In genomic region chr1:236407059-236407458, GRCh38 we compare ENCODE assay signal across 14 cellular contexts. TPM values are rescaled to one million over a fixed set of nuclear protein-coding genes. Genes with fewer than 3 reads are reported as not detected.
DNase-seq lines count a peak whose midpoint lies in the region; ATAC-seq and TF ChIP-seq lines count a peak whose summit lies in the region.
"Had no signal": no experiment of that assay in that cellular context is flagged by ENCODE, and none has a peak within 500 bp of the region (broad histone marks: within the 10 kb centered on the region; RNA-seq: fewer than 3 reads in every experiment).

No MANE protein-coding gene starts in this region.

- CTCF ChIA-PET in activated CD8-positive, alpha-beta memory T cell treated with anti-CD3 and anti-CD28 coated beads, Interleukin-2, amount 10 ng/mL, durations not matched to agents 7 days and 5 days (lab: Charles Lee) = interaction anchor here (1.2 kb wide), 1 partner anchor 10 kb away, joined by 3 read pairs; no protein-coding TSS in a partner anchor
- CTCF ChIA-PET in Panc1 (lab: Charles Lee) = no interaction called here

- H3K27me3 ChIP-seq in Panc1 (ENCODE audit: control insufficient read depth, insufficient read depth, low read length) = no peaks in the 10 kb centered on the region

- H3K4me1 Mint-ChIP-seq in activated CD8-positive, alpha-beta memory T cell treated with anti-CD3 and anti-CD28 coated beads, Interleukin-2, amount 10 ng/mL, durations not matched to agents 7 days and 5 days = no peaks in the 10 kb centered on the region
- peaks cover 10 to 20% of the 10 kb centered on the region in 2 donors for H3K4me1 Mint-ChIP-seq in effector memory CD8-positive, alpha-beta T cell (ENCODE audit: low read depth in 2 of 2)
- H3K4me1 Mint-ChIP-seq: B cell had no signal

- H3K9me3 ChIP-seq in Panc1 (ENCODE audit: control insufficient read depth, insufficient read depth, low read depth, low read length) = no peaks in the 10 kb centered on the region

- no peaks in the 10 kb centered on the region for H3K9me3 Mint-ChIP-seq in activated CD8-positive, alpha-beta memory T cell treated with anti-CD3 and anti-CD28 coated beads, Interleukin-2, amount 10 ng/mL, durations not matched to agents 7 days and 5 days (ENCODE audit: low read depth)
- H3K9me3 Mint-ChIP-seq in effector memory CD8-positive, alpha-beta T cell = no peaks in the 10 kb centered on the region
- H3K9me3 Mint-ChIP-seq: CD4-positive, alpha-beta T cell had no signal

- BruUV-seq in Panc1 (replicated peaks; lab: Mats Ljungman, UMichigan) = no TSS peak

- H3K4me3 Mint-ChIP-seq in activated CD8-positive, alpha-beta memory T cell treated with anti-CD3 and anti-CD28 coated beads, Interleukin-2, amount 10 ng/mL, durations not matched to agents 7 days and 5 days = no peak overlapping the region
- no peak overlapping the region for H3K4me3 Mint-ChIP-seq in effector memory CD8-positive, alpha-beta T cell
- H3K4me3 Mint-ChIP-seq: B cell; CD4-positive, alpha-beta T cell had no signal

- POLR2A ChIA-PET in Panc1 (lab: Charles Lee) = interaction anchor here (0.6 kb wide), 1 partner anchor 13 kb away, joined by 3 read pairs; no protein-coding TSS in a partner anchor

- peaks cover 37% of the 10 kb centered on the region for H3K4me1 ChIP-seq in Panc1 (ENCODE audit: control insufficient read depth, insufficient read depth, low read length)

- no peak overlapping the region for H3K27ac Mint-ChIP-seq in activated CD8-positive, alpha-beta memory T cell treated with anti-CD3 and anti-CD28 coated beads, Interleukin-2, amount 10 ng/mL, durations not matched to agents 7 days and 5 days
- peak overlapping the region; percentile 11 to 72 for H3K27ac Mint-ChIP-seq in effector memory CD8-positive, alpha-beta T cell
- H3K27ac Mint-ChIP-seq: B cell; CD4-positive, alpha-beta T cell had no signal

- in situ Hi-C loops in Panc1 (cut with HindIII; ENCODE audit: low pct_unique_long_range_greater_than_20kb, low sequenced_read_pairs) = no loop called here

- TF ChIP-seq CTCF in Panc1 (IDR thresholded peaks at IDR 0.05) = no peak

- no peaks in the 10 kb centered on the region; the same call in 1 of the 2 replicates for H3K36me3 ChIP-seq in Panc1 (ENCODE audit: control insufficient read depth, insufficient read depth, low read length)

- H3K36me3 Mint-ChIP-seq in activated CD8-positive, alpha-beta memory T cell treated with anti-CD3 and anti-CD28 coated beads, Interleukin-2, amount 10 ng/mL, durations not matched to agents 7 days and 5 days = no peaks in the 10 kb centered on the region
- no peaks in the 10 kb centered on the region for H3K36me3 Mint-ChIP-seq in effector memory CD8-positive, alpha-beta T cell (ENCODE audit: insufficient read depth)

- H3K27ac ChIP-seq in Panc1 (ENCODE audit: low read length) = peak overlapping the region; percentile 64

- intact Hi-C loops in Panc1 (cut with micrococcal nuclease; ENCODE audit: unreplicated experiment) = no loop called here

- peak; percentile 35 for DNase-seq in activated CD8-positive, alpha-beta memory T cell treated with anti-CD3 and anti-CD28 coated beads, Interleukin-2, amount 10 ng/mL, durations not matched to agents 7 days and 5 days
- no peak for DNase-seq in activated CD8-positive, alpha-beta memory T cell treated with anti-CD3 and anti-CD28 coated beads, Interleukin-2, amount 50 U/mL, for 48 hours
- DNase-seq in Panc1 (ENCODE audit: low read depth, low spot score) (no peak), mesenteric fat pad (ENCODE audit: low spot score) (peak; percentile 30), NCI-H2081 (lab: John Stamatoyannopoulos, UW) (no peak)
- no peak for DNase-seq in effector memory CD8-positive, alpha-beta T cell
- DNase-seq: C1 segment of cervical spinal cord; Calu3; CD4-positive, alpha-beta T cell; DMS 273 treated with DMSO at 0.1 percent for 48 hours had no signal

- H3K4me3 ChIP-seq in Panc1 (ENCODE audit: low read depth in 2 of 2, low read length in 2 of 2) = no peak overlapping the region

- no peaks in the 10 kb centered on the region for H3K27me3 Mint-ChIP-seq in activated CD8-positive, alpha-beta memory T cell treated with anti-CD3 and anti-CD28 coated beads, Interleukin-2, amount 10 ng/mL, durations not matched to agents 7 days and 5 days
- no peaks in the 10 kb centered on the region for H3K27me3 Mint-ChIP-seq in effector memory CD8-positive, alpha-beta T cell

- no peak for ATAC-seq in activated CD8-positive, alpha-beta memory T cell treated with anti-CD3 and anti-CD28 coated beads, Interleukin-2, amount 10 ng/mL, durations not matched to agents 7 days and 5 days
- ATAC-seq in Panc1 (no peak), HG03520 (IDR thresholded peaks at IDR 0.05; ENCODE audit: unreplicated experiment) (no peak)
- no peak for ATAC-seq in effector memory CD8-positive, alpha-beta T cell (replicated peaks)
- ATAC-seq: HCT116 had no signal

RNA-seq across cellular contexts. Expression of gene EDARADD, which starts 13.0 kb away (rescaled TPM):
- total RNA-seq in activated CD8-positive, alpha-beta memory T cell treated with anti-CD3 and anti-CD28 coated beads, Interleukin-2, amount 10 ng/mL, durations not matched to agents 7 days and 5 days = 10 to 100 TPM in 1 of 2 experiments, 1 to 10 TPM in 1; 3.7 to 11.8 TPM
- total RNA-seq in Panc1 (2021; ENCODE audit: unreplicated experiment) = 35.4 TPM
- 30.5 TPM for polyA plus RNA-seq in Panc1 (2012; ENCODE audit: insufficient read length)
- 0.35 TPM for total RNA-seq in mesenteric fat pad
- total RNA-seq: A172, B cell had no signal

Comparison
In these comparisons a context has a peak if more than half of its experiments do, and no peak if none do; other contexts are left out.
1. DNase-seq: peak in activated CD8-positive, alpha-beta memory T cell treated with anti-CD3 and anti-CD28 coated beads, Interleukin-2, amount 10 ng/mL, durations not matched to agents 7 days and 5 days (single experiment) and mesenteric fat pad (single experiment); none in activated CD8-positive, alpha-beta memory T cell treated with anti-CD3 and anti-CD28 coated beads, Interleukin-2, amount 50 U/mL, for 48 hours (single experiment), Panc1 (single experiment), effector memory CD8-positive, alpha-beta T cell (0 of 3) and NCI-H2081 (0 of 2).